10 cellular contexts compared by ENCODE assay signal in the genomic region with DNA sequence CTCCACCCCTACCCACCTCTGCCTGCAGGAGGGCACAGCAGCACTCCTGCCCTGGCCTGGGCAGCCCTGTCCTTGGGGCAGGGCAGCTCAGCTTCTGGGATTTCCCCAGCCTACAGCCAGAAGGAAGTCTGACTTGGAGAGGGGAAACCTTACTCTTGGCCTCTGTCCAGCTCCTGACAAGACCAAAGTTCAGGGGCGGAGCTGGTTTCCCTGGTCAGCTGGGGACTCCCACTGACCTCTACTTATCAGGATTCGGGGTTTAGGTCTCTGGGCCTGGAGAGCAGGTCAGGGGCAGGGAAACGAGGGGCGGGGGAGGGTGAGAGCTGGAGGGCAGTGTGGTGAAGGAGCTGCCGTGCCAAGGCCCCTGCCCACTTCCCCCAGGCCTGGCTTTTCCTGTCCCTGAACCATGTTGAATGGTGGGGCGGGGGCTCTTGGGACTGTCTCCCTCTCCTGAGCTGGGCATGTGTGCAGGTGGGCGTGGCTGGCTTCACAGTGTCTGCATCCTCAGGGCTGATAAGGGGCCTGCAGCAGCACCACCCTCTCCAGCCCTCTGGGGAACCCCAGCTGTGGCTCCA. TPM values are rescaled to one million over a fixed set of nuclear protein-coding genes. Genes with fewer than 3 reads are reported as not detected.
DNase-seq lines count a peak whose midpoint lies in the region; ATAC-seq and TF ChIP-seq lines count a peak whose summit lies in the region.
"Had no signal": no experiment of that assay in that cellular context is flagged by ENCODE, and none has a peak within 500 bp of the region (broad histone marks: within the 10 kb centered on the region; RNA-seq: fewer than 3 reads in every experiment).

No MANE protein-coding gene starts in this region.

- H3K9me3 ChIP-seq in breast epithelium, result no peaks in the 10 kb centered on the region
- no peaks in the 10 kb centered on the region for H3K9me3 ChIP-seq in left lung
- H3K9me3 ChIP-seq in vagina, result no peaks in the 10 kb centered on the region

- H3K27ac ChIP-seq in breast epithelium (peak overlapping the region; percentile 15 to 48), left lung (no peak overlapping the region), vagina (peak overlapping the region; percentile 28)
- H3K27ac ChIP-seq: epithelial cell of prostate had no signal

- no peak for TF ChIP-seq CTCF in breast epithelium (IDR thresholded peaks at IDR 0.05)
- TF ChIP-seq CTCF in left lung (IDR thresholded peaks at IDR 0.05), result no peak
- TF ChIP-seq CTCF in vagina (IDR thresholded peaks at IDR 0.05), result no peak

- H3K4me1 ChIP-seq in breast epithelium (peaks cover 7 to 15% of the 10 kb centered on the region in 2 donors), left lung (peaks cover 21 to 29% of the 10 kb centered on the region in 2 donors), vagina (peaks cover 26% of the 10 kb centered on the region)

- DNase-seq in Right ventricle myocardium inferior (ENCODE audit: missing footprints) (no peak), cardiac septum (ENCODE audit: low spot score) (no peak), breast epithelium (ENCODE audit: low spot score in 2 of 2) (no peak), left lung (peak in 1 of 2 donors; percentile 78), vagina (ENCODE audit: extremely low spot score in 2 of 2) (no peak), HEK293T (ENCODE audit: extremely low spot score) (no peak)

- ATAC-seq in Right ventricle myocardium inferior (peak; percentile 53), left lung (peak; percentile 78), HG02759 (IDR thresholded peaks at IDR 0.05; ENCODE audit: unreplicated experiment) (no peak), GM21619 (IDR thresholded peaks at IDR 0.05; ENCODE audit: unreplicated experiment) (no peak)

- H3K4me3 ChIP-seq in breast epithelium (peak overlapping the region in 1 of 3 donors; percentile 59), left lung (no peak overlapping the region), vagina (no peak overlapping the region)

- CTCF ChIA-PET in HEK293T (lab: Yijun Ruan, JAX), result interaction anchor here (0.6 to 5.7 kb wide), 11 partner anchors 12 to 583 kb away, joined by 3 to 127 read pairs (median 4); no protein-coding TSS in a partner anchor

- TF ChIP-seq POLR2A in breast epithelium (IDR thresholded peaks at IDR 0.05) (no peak), vagina (IDR thresholded peaks at IDR 0.05) (no peak)

- POLR2A ChIA-PET in HEK293T (lab: Yijun Ruan, JAX), result interaction anchor here (0.8 to 3.3 kb wide), 3 partner anchors 14 to 65 kb away, joined by 4 to 22 read pairs (median 15); a partner anchor contains a TSS

- H3K36me3 ChIP-seq in breast epithelium (no peaks in the 10 kb centered on the region), left lung (no peaks in the 10 kb centered on the region), vagina (no peaks in the 10 kb centered on the region)

- H3K27me3 ChIP-seq in breast epithelium, result no peaks in the 10 kb centered on the region
- peaks cover 0 to 4% of the 10 kb centered on the region in 2 donors for H3K27me3 ChIP-seq in left lung
- no peaks in the 10 kb centered on the region for H3K27me3 ChIP-seq in vagina

- intact Hi-C loops in Right ventricle myocardium inferior (cut with DNase I), result no loop called here
- intact Hi-C loops in cardiac septum (cut with DNase I), result no loop called here
- intact Hi-C loops in breast epithelium (cut with DNase I; ENCODE audit: low total_unique reads), result no loop called here
- intact Hi-C loops in left lung (cut with DNase I), result loop anchor here (2.0 to 10.0 kb wide), 2 partner anchors 60 to 64 kb away; a partner anchor contains a TSS
- intact Hi-C loops in vagina (cut with DNase I), result loop anchor here (2.0 kb wide), 1 partner anchor 64 kb away; no protein-coding TSS in a partner anchor

TF ChIP-seq in HEK293T, 16 proteins besides CTCF, POLR2A, EP300 and RAD21:
- TF ChIP-seq, protein P1, sequence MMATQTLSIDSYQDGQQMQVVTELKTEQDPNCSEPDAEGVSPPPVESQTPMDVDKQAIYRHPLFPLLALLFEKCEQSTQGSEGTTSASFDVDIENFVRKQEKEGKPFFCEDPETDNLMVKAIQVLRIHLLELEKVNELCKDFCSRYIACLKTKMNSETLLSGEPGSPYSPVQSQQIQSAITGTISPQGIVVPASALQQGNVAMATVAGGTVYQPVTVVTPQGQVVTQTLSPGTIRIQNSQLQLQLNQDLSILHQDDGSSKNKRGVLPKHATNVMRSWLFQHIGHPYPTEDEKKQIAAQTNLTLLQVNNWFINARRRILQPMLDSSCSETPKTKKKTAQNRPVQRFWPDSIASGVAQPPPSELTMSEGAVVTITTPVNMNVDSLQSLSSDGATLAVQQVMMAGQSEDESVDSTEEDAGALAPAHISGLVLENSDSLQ (IDR thresholded peaks at IDR 0.05), result no peak
- TF ChIP-seq ZNF384 (IDR thresholded peaks at IDR 0.05) (no peak), ELF4 (IDR thresholded peaks at IDR 0.05) (no peak)

RNA-seq across cellular contexts. Expression of a gene that starts 16.8 kb away (rescaled TPM):
- total RNA-seq in Right ventricle myocardium inferior (16.9 TPM), cardiac septum (19.7 TPM), breast epithelium (10 to 100 TPM; 20.0 to 28.0 (median 22.0) TPM), left lung (10 to 100 TPM; 23.3 to 26.3 TPM), vagina (37.3 TPM)

RNA-seq across cellular contexts. Expression of a gene that starts 55.4 kb away (rescaled TPM):
- total RNA-seq in Right ventricle myocardium inferior, result not detected
- not detected for total RNA-seq in cardiac septum
- total RNA-seq in breast epithelium, result not detected
- not detected for total RNA-seq in left lung
- not detected for total RNA-seq in vagina
- total RNA-seq: activated CD8-positive, alpha-beta memory T cell treated with anti-CD3 and anti-CD28 coated beads for 36 hours had no signal

Comparison
In these comparisons a context has a peak if more than half of its experiments do, and no peak if none do; other contexts are left out.
1. ATAC-seq: peak in Right ventricle myocardium inferior (single experiment) and left lung (single experiment); none in HG02759 (single experiment) and GM21619 (single experiment).
2. H3K27ac ChIP-seq: peak in breast epithelium (2 of 2) and vagina (single experiment); none in left lung (0 of 2).
3. intact Hi-C loops: an anchor here in left lung (2.0 to 10.0 kb wide) and vagina (2.0 kb wide); none called in Right ventricle myocardium inferior, cardiac septum and breast epithelium.